16 cellular contexts compared by ENCODE assay signal in the genomic region with DNA sequence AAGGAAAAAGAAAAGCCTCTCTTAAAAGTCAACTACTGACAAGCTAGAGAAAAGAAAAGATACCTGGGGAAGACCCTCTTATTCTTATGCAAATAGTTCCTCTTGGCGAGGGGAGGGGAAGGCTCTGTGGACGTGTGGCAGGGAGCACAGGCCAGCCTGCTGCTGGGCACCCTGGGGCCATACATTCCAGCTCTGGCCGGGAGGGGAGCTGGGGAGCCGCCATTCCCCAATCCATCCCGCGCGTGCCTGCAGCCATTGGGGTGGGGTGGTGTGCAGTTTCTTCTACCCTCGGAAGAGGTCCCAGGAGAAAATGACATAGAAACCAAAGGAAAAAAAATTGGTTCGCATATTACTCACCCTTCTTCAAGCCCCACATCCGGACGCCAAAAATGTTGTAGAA.
DNase-seq lines count a peak whose midpoint lies in the region; ATAC-seq and TF ChIP-seq lines count a peak whose summit lies in the region.
"Had no signal": no experiment of that assay in that cellular context is flagged by ENCODE, and none has a peak within 500 bp of the region (broad histone marks: within the 10 kb centered on the region; RNA-seq: fewer than 3 reads in every experiment).

No MANE protein-coding gene starts in this region.

- TF ChIP-seq CTCF in WTC11 (IDR thresholded peaks at IDR 0.05) (no peak), dorsolateral prefrontal cortex (IDR thresholded peaks at IDR 0.05 in 54 of 56, conservative IDR thresholded peaks at IDR 0.05 in 2 of 56; ENCODE audit: low read depth in 1 of 56, partially characterized antibody in 56 of 56) (no peak)

- H2BK120ac ChIP-seq in trophoblast cell (ENCODE audit: insufficient read depth, low read length, poor library complexity): no peak overlapping the region

- H3K79me2 ChIP-seq in trophoblast cell (ENCODE audit: control insufficient read depth, insufficient read depth, low read length, poor library complexity): no peaks in the 10 kb centered on the region

- H3K18ac ChIP-seq in trophoblast cell (ENCODE audit: low read length): no peak overlapping the region

- no peak overlapping the region for H3K23ac ChIP-seq in trophoblast cell (ENCODE audit: low read length)

- H3K4me3 Mint-ChIP-seq in WTC11: no peak overlapping the region
- H3K4me3 Mint-ChIP-seq: CD14-positive monocyte had no signal

- no peak overlapping the region for H2AFZ ChIP-seq in trophoblast cell (ENCODE audit: insufficient read depth, low read length, poor library complexity)

- H3K4me2 ChIP-seq in trophoblast cell (ENCODE audit: low read length): no peak overlapping the region

- ATAC-seq in WTC11: peak; percentile 95
- ATAC-seq in HG02588 (IDR thresholded peaks at IDR 0.05; ENCODE audit: unreplicated experiment): no peak
- no peak for ATAC-seq in esophagus mucosa

- no peaks in the 10 kb centered on the region for H3K27me3 Mint-ChIP-seq in WTC11 (ENCODE audit: low read depth)

- H3K36me3 ChIP-seq in trophoblast cell (ENCODE audit: control insufficient read depth in 1 of 2, insufficient read depth in 2 of 2, low read length in 2 of 2): no peaks in the 10 kb centered on the region

- H3K79me1 ChIP-seq in trophoblast cell (ENCODE audit: low read length): no peaks in the 10 kb centered on the region

- peaks cover 0 to 2% of the 10 kb centered on the region in 2 experiments for H3K4me1 ChIP-seq in trophoblast cell (ENCODE audit: control insufficient read depth in 1 of 2, insufficient read depth in 2 of 2, low read length in 2 of 2)

- H2BK12ac ChIP-seq in trophoblast cell (ENCODE audit: low read length): no peak overlapping the region

- H3K9me3 ChIP-seq in trophoblast cell (ENCODE audit: insufficient read depth, low read depth, low read length): no peaks in the 10 kb centered on the region

- H3K14ac ChIP-seq in trophoblast cell (ENCODE audit: low read length): no peak overlapping the region

- H3K27ac Mint-ChIP-seq in WTC11: no peak overlapping the region
- H3K27ac Mint-ChIP-seq: CD14-positive monocyte had no signal

- CTCF ChIA-PET in WTC11 (lab: Charles Lee): no interaction called here

- no CpG with 5 or more reads among the region's 11 CpGs for WGBS in trophoblast cell (ENCODE audit: extremely low coverage, insufficient coverage, insufficient read length)

- POLR2A ChIA-PET in WTC11 (lab: Charles Lee): no interaction called here

- H3K4me1 Mint-ChIP-seq in WTC11: peaks cover 8% of the 10 kb centered on the region
- H3K4me1 Mint-ChIP-seq: CD14-positive monocyte had no signal

- H2BK5ac ChIP-seq in trophoblast cell (ENCODE audit: low read depth, low read length, poor library complexity): no peak overlapping the region

- no peak overlapping the region for H4K91ac ChIP-seq in trophoblast cell (ENCODE audit: low read depth, low read length)

- H3K36me3 Mint-ChIP-seq in WTC11: peaks cover 41% of the 10 kb centered on the region
- H3K36me3 Mint-ChIP-seq: CD14-positive monocyte had no signal

- peak; percentile 51 for DNase-seq in H4 (ENCODE audit: low spot score)
- peak; percentile 52 for DNase-seq in WTC11 (ENCODE audit: low spot score)
- DNase-seq in iPS-NIHi11 (ENCODE audit: low spot score): peak; percentile 51
- no peak for DNase-seq in trophoblast cell
- no peak for DNase-seq in dorsolateral prefrontal cortex
- no peak for DNase-seq in NCI-H510A treated with DMSO at 0.1 percent for 48 hours (lab: John Stamatoyannopoulos, UW)
- DNase-seq: COR-L47, KG1, NCI-H1092 treated with DMSO at 0.1 percent for 48 hours, NCI-H1694 treated with DMSO at 0.1 percent for 48 hours, NCI-H446 treated with DMSO at 0.1 percent for 48 hours, NCI-H774, SHP77 treated with DMSO at 0.1 percent for 48 hours had no signal

- H3K4me3 ChIP-seq in trophoblast cell (ENCODE audit: low read depth, low read length) (no peak overlapping the region), dorsolateral prefrontal cortex (no peak overlapping the region)

- H3K27me3 ChIP-seq in trophoblast cell (ENCODE audit: insufficient read depth, low read length) (no peaks in the 10 kb centered on the region), dorsolateral prefrontal cortex (peaks cover 0 to 20% (median 0%) of the 10 kb centered on the region in 45 donors)

- intact Hi-C loops in dorsolateral prefrontal cortex (cut with DNase I): no loop called here

- H2AK5ac ChIP-seq in trophoblast cell (ENCODE audit: low read length): no peak overlapping the region

- H3K4ac ChIP-seq in trophoblast cell (ENCODE audit: low read depth, low read length): no peak overlapping the region

- no peak overlapping the region for H3K9ac ChIP-seq in trophoblast cell (ENCODE audit: low read length)

- H4K12ac ChIP-seq in trophoblast cell (ENCODE audit: low read depth, low read length): no peak overlapping the region

- peaks cover 23% of the 10 kb centered on the region for H3K9me3 Mint-ChIP-seq in WTC11

- H4K8ac ChIP-seq in trophoblast cell (ENCODE audit: low read depth, low read length): no peak overlapping the region

- peak overlapping the region; percentile 19 for H3K27ac ChIP-seq in trophoblast cell (ENCODE audit: low read depth, low read length)
- H3K27ac ChIP-seq in dorsolateral prefrontal cortex: no peak overlapping the region

TF ChIP-seq in WTC11, 78 proteins besides CTCF, POLR2A, EP300 and RAD21 (continues in another document):
- TF ChIP-seq GTF2I (CRISPR knock-in tag; conservative IDR thresholded peaks at IDR 0.05): no peak
- TF ChIP-seq SMAD3 (CRISPR knock-in tag; IDR thresholded peaks at IDR 0.05; ENCODE audit: borderline replicate concordance): no peak
- TF ChIP-seq MXD4 (CRISPR knock-in tag; IDR thresholded peaks at IDR 0.05; ENCODE audit: borderline replicate concordance): no peak
- no peak for TF ChIP-seq NFATC4 (CRISPR knock-in tag; IDR thresholded peaks at IDR 0.05)
- no peak for TF ChIP-seq FOXJ3 (CRISPR knock-in tag; IDR thresholded peaks at IDR 0.05; ENCODE audit: borderline replicate concordance)
- TF ChIP-seq, protein P1, sequence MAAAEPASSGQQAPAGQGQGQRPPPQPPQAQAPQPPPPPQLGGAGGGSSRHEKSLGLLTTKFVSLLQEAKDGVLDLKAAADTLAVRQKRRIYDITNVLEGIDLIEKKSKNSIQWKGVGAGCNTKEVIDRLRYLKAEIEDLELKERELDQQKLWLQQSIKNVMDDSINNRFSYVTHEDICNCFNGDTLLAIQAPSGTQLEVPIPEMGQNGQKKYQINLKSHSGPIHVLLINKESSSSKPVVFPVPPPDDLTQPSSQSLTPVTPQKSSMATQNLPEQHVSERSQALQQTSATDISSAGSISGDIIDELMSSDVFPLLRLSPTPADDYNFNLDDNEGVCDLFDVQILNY (CRISPR knock-in tag; IDR thresholded peaks at IDR 0.05): no peak
- TF ChIP-seq, protein P2, sequence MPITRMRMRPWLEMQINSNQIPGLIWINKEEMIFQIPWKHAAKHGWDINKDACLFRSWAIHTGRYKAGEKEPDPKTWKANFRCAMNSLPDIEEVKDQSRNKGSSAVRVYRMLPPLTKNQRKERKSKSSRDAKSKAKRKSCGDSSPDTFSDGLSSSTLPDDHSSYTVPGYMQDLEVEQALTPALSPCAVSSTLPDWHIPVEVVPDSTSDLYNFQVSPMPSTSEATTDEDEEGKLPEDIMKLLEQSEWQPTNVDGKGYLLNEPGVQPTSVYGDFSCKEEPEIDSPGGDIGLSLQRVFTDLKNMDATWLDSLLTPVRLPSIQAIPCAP (CRISPR knock-in tag; IDR thresholded peaks at IDR 0.05): no peak
- 0 out of 2 replicates have a peak, but pooled peaks have one; percentile 16 for TF ChIP-seq ZNF423 (CRISPR knock-in tag; IDR thresholded peaks at IDR 0.05)
- TF ChIP-seq GABPB1 (CRISPR knock-in tag; IDR thresholded peaks at IDR 0.05): no peak
- TF ChIP-seq ZNF263 (CRISPR knock-in tag; IDR thresholded peaks at IDR 0.05; ENCODE audit: low read depth): no peak
- TF ChIP-seq, protein P3, sequence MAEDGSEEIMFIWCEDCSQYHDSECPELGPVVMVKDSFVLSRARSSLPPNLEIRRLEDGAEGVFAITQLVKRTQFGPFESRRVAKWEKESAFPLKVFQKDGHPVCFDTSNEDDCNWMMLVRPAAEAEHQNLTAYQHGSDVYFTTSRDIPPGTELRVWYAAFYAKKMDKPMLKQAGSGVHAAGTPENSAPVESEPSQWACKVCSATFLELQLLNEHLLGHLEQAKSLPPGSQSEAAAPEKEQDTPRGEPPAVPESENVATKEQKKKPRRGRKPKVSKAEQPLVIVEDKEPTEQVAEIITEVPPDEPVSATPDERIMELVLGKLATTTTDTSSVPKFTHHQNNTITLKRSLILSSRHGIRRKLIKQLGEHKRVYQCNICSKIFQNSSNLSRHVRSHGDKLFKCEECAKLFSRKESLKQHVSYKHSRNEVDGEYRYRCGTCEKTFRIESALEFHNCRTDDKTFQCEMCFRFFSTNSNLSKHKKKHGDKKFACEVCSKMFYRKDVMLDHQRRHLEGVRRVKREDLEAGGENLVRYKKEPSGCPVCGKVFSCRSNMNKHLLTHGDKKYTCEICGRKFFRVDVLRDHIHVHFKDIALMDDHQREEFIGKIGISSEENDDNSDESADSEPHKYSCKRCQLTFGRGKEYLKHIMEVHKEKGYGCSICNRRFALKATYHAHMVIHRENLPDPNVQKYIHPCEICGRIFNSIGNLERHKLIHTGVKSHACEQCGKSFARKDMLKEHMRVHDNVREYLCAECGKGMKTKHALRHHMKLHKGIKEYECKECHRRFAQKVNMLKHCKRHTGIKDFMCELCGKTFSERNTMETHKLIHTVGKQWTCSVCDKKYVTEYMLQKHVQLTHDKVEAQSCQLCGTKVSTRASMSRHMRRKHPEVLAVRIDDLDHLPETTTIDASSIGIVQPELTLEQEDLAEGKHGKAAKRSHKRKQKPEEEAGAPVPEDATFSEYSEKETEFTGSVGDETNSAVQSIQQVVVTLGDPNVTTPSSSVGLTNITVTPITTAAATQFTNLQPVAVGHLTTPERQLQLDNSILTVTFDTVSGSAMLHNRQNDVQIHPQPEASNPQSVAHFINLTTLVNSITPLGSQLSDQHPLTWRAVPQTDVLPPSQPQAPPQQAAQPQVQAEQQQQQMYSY (CRISPR knock-in tag; IDR thresholded peaks at IDR 0.05): no peak
- no peak for TF ChIP-seq SMAD4 (CRISPR knock-in tag; IDR thresholded peaks at IDR 0.05)
- TF ChIP-seq, protein P4, sequence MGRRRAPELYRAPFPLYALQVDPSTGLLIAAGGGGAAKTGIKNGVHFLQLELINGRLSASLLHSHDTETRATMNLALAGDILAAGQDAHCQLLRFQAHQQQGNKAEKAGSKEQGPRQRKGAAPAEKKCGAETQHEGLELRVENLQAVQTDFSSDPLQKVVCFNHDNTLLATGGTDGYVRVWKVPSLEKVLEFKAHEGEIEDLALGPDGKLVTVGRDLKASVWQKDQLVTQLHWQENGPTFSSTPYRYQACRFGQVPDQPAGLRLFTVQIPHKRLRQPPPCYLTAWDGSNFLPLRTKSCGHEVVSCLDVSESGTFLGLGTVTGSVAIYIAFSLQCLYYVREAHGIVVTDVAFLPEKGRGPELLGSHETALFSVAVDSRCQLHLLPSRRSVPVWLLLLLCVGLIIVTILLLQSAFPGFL (CRISPR knock-in tag; IDR thresholded peaks at IDR 0.05; ENCODE audit: borderline replicate concordance): no peak
- TF ChIP-seq NFE2L1 (CRISPR knock-in tag; IDR thresholded peaks at IDR 0.05): no peak

Comparison
In these comparisons a context has a peak if more than half of its experiments do, and no peak if none do; other contexts are left out.
1. DNase-seq: peak in H4 (single experiment), WTC11 (single experiment) and iPS-NIHi11 (single experiment); none in trophoblast cell (0 of 2), dorsolateral prefrontal cortex (0 of 10) and NCI-H510A treated with DMSO at 0.1 percent for 48 hours (single experiment).